Comparison of ENCODE assay signal across 1 cellular context in the genomic region with DNA sequence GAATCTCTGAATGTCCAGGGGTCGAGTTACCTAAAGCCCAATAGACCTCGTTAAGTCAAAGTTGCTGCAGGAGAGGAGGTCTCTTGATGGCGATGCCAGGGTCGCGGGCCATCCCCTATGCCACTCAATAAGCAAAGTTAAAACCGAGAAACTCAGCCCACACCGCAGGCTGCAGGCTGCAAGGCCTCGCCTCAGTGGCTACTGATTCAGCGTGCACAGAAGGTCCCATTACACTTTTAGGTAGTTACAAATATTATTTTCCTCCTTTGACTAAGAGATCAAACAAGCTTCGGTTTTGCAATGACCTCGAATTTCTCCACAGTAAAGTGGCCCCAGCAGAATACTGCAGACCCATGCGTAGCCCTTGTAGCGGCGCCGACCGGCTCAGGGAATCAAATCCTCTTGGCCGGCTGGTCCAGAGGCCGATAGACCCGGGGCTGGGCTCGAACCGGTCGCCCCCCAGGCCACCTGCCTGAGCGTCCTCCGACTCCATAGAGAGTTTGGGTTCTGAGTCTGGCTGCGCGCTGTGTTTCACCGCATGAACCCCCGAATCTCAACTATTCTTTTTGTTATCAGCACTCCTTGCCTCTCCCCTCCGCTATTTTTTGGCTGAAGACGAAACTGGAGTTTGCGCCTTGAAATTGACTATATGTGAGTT.
TF ChIP-seq lines count a peak whose summit lies in the region.

No MANE protein-coding gene starts in this region.

TF ChIP-seq in HepG2, 621 proteins besides CTCF, POLR2A, EP300 and RAD21 (continued from another document):
- TF ChIP-seq, protein P1, sequence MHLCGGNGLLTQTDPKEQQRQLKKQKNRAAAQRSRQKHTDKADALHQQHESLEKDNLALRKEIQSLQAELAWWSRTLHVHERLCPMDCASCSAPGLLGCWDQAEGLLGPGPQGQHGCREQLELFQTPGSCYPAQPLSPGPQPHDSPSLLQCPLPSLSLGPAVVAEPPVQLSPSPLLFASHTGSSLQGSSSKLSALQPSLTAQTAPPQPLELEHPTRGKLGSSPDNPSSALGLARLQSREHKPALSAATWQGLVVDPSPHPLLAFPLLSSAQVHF (CRISPR knock-in tag; IDR thresholded peaks at IDR 0.05) = no peak
- no peak for TF ChIP-seq RNF2 (conservative IDR thresholded peaks at IDR 0.05; ENCODE audit: low read depth)
- TF ChIP-seq ZNF318 (CRISPR knock-in tag; IDR thresholded peaks at IDR 0.05) = no peak
- TF ChIP-seq TEAD3 (CRISPR knock-in tag; optimal IDR thresholded peaks at IDR 0.05; ENCODE audit: borderline replicate concordance) = no peak
- TF ChIP-seq, protein P2, sequence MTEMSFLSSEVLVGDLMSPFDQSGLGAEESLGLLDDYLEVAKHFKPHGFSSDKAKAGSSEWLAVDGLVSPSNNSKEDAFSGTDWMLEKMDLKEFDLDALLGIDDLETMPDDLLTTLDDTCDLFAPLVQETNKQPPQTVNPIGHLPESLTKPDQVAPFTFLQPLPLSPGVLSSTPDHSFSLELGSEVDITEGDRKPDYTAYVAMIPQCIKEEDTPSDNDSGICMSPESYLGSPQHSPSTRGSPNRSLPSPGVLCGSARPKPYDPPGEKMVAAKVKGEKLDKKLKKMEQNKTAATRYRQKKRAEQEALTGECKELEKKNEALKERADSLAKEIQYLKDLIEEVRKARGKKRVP (CRISPR knock-in tag; IDR thresholded peaks at IDR 0.05) = no peak
- TF ChIP-seq, protein P3, sequence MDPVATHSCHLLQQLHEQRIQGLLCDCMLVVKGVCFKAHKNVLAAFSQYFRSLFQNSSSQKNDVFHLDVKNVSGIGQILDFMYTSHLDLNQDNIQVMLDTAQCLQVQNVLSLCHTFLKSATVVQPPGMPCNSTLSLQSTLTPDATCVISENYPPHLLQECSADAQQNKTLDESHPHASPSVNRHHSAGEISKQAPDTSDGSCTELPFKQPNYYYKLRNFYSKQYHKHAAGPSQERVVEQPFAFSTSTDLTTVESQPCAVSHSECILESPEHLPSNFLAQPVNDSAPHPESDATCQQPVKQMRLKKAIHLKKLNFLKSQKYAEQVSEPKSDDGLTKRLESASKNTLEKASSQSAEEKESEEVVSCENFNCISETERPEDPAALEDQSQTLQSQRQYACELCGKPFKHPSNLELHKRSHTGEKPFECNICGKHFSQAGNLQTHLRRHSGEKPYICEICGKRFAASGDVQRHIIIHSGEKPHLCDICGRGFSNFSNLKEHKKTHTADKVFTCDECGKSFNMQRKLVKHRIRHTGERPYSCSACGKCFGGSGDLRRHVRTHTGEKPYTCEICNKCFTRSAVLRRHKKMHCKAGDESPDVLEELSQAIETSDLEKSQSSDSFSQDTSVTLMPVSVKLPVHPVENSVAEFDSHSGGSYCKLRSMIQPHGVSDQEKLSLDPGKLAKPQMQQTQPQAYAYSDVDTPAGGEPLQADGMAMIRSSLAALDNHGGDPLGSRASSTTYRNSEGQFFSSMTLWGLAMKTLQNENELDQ (CRISPR knock-in tag; IDR thresholded peaks at IDR 0.05; ENCODE audit: borderline replicate concordance) = no peak
- no peak for TF ChIP-seq ZNF367 (CRISPR knock-in tag; IDR thresholded peaks at IDR 0.05; ENCODE audit: borderline replicate concordance)
- TF ChIP-seq ERF (CRISPR knock-in tag; IDR thresholded peaks at IDR 0.05) = no peak
- TF ChIP-seq ZNF335 (CRISPR knock-in tag; IDR thresholded peaks at IDR 0.05) = no peak
- TF ChIP-seq BCL3 (CRISPR knock-in tag; IDR thresholded peaks at IDR 0.05) = no peak
- no peak for TF ChIP-seq ZBTB8A (CRISPR knock-in tag; IDR thresholded peaks at IDR 0.05; ENCODE audit: borderline replicate concordance, low read depth)
